18 cellular contexts compared by ENCODE assay signal in genomic region chr20:62401331-62401779, GRCh38. TPM values are rescaled to one million over a fixed set of nuclear protein-coding genes. Genes with fewer than 3 reads are reported as not detected.
DNase-seq lines count a peak whose midpoint lies in the region; ATAC-seq, FAIRE-seq and TF ChIP-seq lines count a peak whose summit lies in the region.
"Had no signal": no experiment of that assay in that cellular context is flagged by ENCODE, and none has a peak within 500 bp of the region (broad histone marks: within the 10 kb centered on the region; RNA-seq: fewer than 3 reads in every experiment).

No MANE protein-coding gene starts in this region.

- H3K9me2 ChIP-seq in OCI-LY7 (ENCODE audit: insufficient read depth, low read length): no peaks in the 10 kb centered on the region

- H3K27ac ChIP-seq in HepG2 (ENCODE audit: extremely low read length, insufficient read depth, low read length) (no peak overlapping the region), right lobe of liver (no peak overlapping the region), brain microvascular endothelial cell (no peak overlapping the region), OCI-LY7 (ENCODE audit: low read depth, low read length, poor library complexity, severe bottlenecking) (no peak overlapping the region)
- H3K27ac ChIP-seq: SJSA1, tibial nerve had no signal

- H3K36me3 ChIP-seq in HepG2 (replicated peaks in 1 of 2; ENCODE audit: control insufficient read depth in 1 of 2, insufficient read depth in 2 of 2, low read length in 2 of 2) (peaks cover 2 to 19% of the 10 kb centered on the region in 2 experiments; a peak in 3 of 5 replicates), right lobe of liver (no peaks in the 10 kb centered on the region), brain microvascular endothelial cell (replicated peaks) (no peaks in the 10 kb centered on the region), OCI-LY7 (ENCODE audit: insufficient read depth, low read length) (peaks cover 19% of the 10 kb centered on the region)

- TF ChIP-seq RAD21 in HepG2 (CRISPR knock-in tag; IDR thresholded peaks at IDR 0.05): no peak

- H4K20me1 ChIP-seq in HepG2 (ENCODE audit: insufficient read depth, low read length): peaks cover 3% of the 10 kb centered on the region; the same call in 1 of the 2 replicates
- no peaks in the 10 kb centered on the region for H4K20me1 ChIP-seq in OCI-LY7 (ENCODE audit: insufficient read depth, low read length)

- no peaks in the 10 kb centered on the region for H3K27me3 ChIP-seq in HepG2 (ENCODE audit: control insufficient read depth in 1 of 2, insufficient read depth in 2 of 2, low read length in 2 of 2)
- no peaks in the 10 kb centered on the region for H3K27me3 ChIP-seq in right lobe of liver
- H3K27me3 ChIP-seq in brain microvascular endothelial cell (replicated peaks): no peaks in the 10 kb centered on the region
- H3K27me3 ChIP-seq: SJSA1, tibial nerve had no signal

- POLR2A ChIA-PET in HepG2 (lab: Yijun Ruan, JAX) (interaction anchor here (1.6 to 2.6 kb wide), 2 partner anchors 15 to 31 kb away, joined by 4 to 9 read pairs; partner anchors contain the start of gene RPS21), OCI-LY7 (lab: Charles Lee) (no interaction called here)

- H2AFZ ChIP-seq in HepG2 (ENCODE audit: low read length) (no peak overlapping the region), OCI-LY7 (ENCODE audit: low read length) (no peak overlapping the region)

- H3K4me1 ChIP-seq in HepG2 (ENCODE audit: insufficient read depth, low read length) (peaks cover 26% of the 10 kb centered on the region), right lobe of liver (peaks cover 0 to 11% (median 4%) of the 10 kb centered on the region in 4 donors), OCI-LY7 (ENCODE audit: insufficient read depth, low read length, poor library complexity, severe bottlenecking) (peaks cover 9% of the 10 kb centered on the region)

- BruUV-seq in HepG2 (replicated peaks; lab: Mats Ljungman, UMichigan): no TSS peak
- BruUV-seq in OCI-LY7 (replicated peaks; lab: Mats Ljungman, UMichigan): no TSS peak

- no peak for ATAC-seq in HepG2
- ATAC-seq in right lobe of liver: no peak
- no peak for ATAC-seq in HG02981 (IDR thresholded peaks at IDR 0.05; ENCODE audit: unreplicated experiment)
- no peak for ATAC-seq in HG03196 (IDR thresholded peaks at IDR 0.05; ENCODE audit: unreplicated experiment)
- ATAC-seq: activated naive CD4-positive, alpha-beta T cell treated with anti-CD3 and anti-CD28 coated beads, Interleukin-2, amount 50 U/mL, for 72 hours; activated T-cell treated with anti-CD3 and anti-CD28 coated beads, Interleukin-2, amount 50 U/mL, for 4 hours had no signal

- FAIRE-seq in HepG2 (lab: Jason Lieb, UNC): no peak
- FAIRE-seq: frontal cortex had no signal

- H3K79me2 ChIP-seq in HepG2 (ENCODE audit: insufficient read depth, low read length) (peaks cover 5% of the 10 kb centered on the region), OCI-LY7 (ENCODE audit: insufficient read depth, low read depth, low read length) (peaks cover 3% of the 10 kb centered on the region; the same call in 1 of the 2 replicates)

- in situ Hi-C loops in HepG2 (cut with HindIII; ENCODE audit: extremely low pct_ligation_motif_present, low pct_unique_long_range_greater_than_20kb): no loop called here
- in situ Hi-C loops in brain microvascular endothelial cell (cut with HindIII; ENCODE audit: low pct_ligation_motif_present, low sequenced_read_pairs): no loop called here

- no peak overlapping the region for H3K4me3 ChIP-seq in HepG2 (replicated peaks in 1 of 3; ENCODE audit: insufficient read depth in 1 of 3, low read depth in 2 of 3, low read length in 3 of 3)
- H3K4me3 ChIP-seq in right lobe of liver: no peak overlapping the region
- H3K4me3 ChIP-seq in brain microvascular endothelial cell (ENCODE audit: low read depth, low read length): no peak overlapping the region
- H3K4me3 ChIP-seq in OCI-LY7 (ENCODE audit: low read depth, low read length, poor library complexity, severe bottlenecking): no peak overlapping the region
- H3K4me3 ChIP-seq: SJSA1, tibial nerve had no signal

- H3K9ac ChIP-seq in HepG2 (ENCODE audit: insufficient read depth, low read depth, low read length): no peak overlapping the region

- WGBS in HepG2 (ENCODE audit: low lambda C conversion rate): 91% methylated on average over 21 of the region's 21 CpGs
- WGBS in right lobe of liver (ENCODE audit: insufficient coverage, low coverage, low lambda C conversion rate, missing lambda C conversion rate): 84% methylated on average over 5 of the region's 21 CpGs

- TF ChIP-seq EP300 in HepG2 (IDR thresholded peaks at IDR 0.05; ENCODE audit: low read depth in 2 of 2, low read length in 2 of 2) (no peak), HepG2 (CRISPR knock-in tag; IDR thresholded peaks at IDR 0.05; ENCODE audit: borderline replicate concordance) (no peak)

- H3K9me3 ChIP-seq in HepG2 (ENCODE audit: low read length) (no peaks in the 10 kb centered on the region), right lobe of liver (no peaks in the 10 kb centered on the region), OCI-LY7 (ENCODE audit: low read length) (no peaks in the 10 kb centered on the region)
- H3K9me3 ChIP-seq: SJSA1, tibial nerve had no signal

- CTCF ChIA-PET in HepG2 (lab: Yijun Ruan, JAX; ENCODE audit: low intra/inter-chr PET ratio, low total read pairs): no interaction called here
- CTCF ChIA-PET in OCI-LY7 (lab: Charles Lee; ENCODE audit: unreplicated experiment): interaction anchor here (0.6 kb wide), 1 partner anchor 98 kb away, joined by 14 read pairs; no protein-coding TSS in a partner anchor

- no peak for TF ChIP-seq CTCF in HepG2 (CRISPR knock-in tag; IDR thresholded peaks at IDR 0.05)
- no peak for TF ChIP-seq CTCF in right lobe of liver (IDR thresholded peaks at IDR 0.05)
- TF ChIP-seq CTCF in brain microvascular endothelial cell (IDR thresholded peaks at IDR 0.05; ENCODE audit: low read depth, low read length, missing control alignments): peak; percentile 40
- TF ChIP-seq CTCF in OCI-LY7 (conservative IDR thresholded peaks at IDR 0.05; ENCODE audit: low read length): no peak

- DNase-seq in HepG2 (ENCODE audit: low spot score): no peak
- DNase-seq in right lobe of liver: no peak
- no peak for DNase-seq in brain microvascular endothelial cell
- DNase-seq in iPS-NIHi7 (ENCODE audit: extremely low spot score): peak; percentile 90
- DNase-seq in OCI-LY7 (ENCODE audit: low spot score): no peak
- no peak for DNase-seq in SW 1271 (lab: John Stamatoyannopoulos, UW)
- DNase-seq: ACHN; activated T-cell treated with anti-CD3 and anti-CD28 coated beads, Interleukin-2, amount 50 U/mL, for 4 hours; effector CD4-positive, alpha-beta T cell; GDM1; KG1; NCI-H1105 had no signal

- intact Hi-C loops in HepG2 (cut with micrococcal nuclease; ENCODE audit: unreplicated experiment): no loop called here
- intact Hi-C loops in right lobe of liver (cut with DNase I): no loop called here
- intact Hi-C loops in OCI-LY7 (cut with micrococcal nuclease; ENCODE audit: unreplicated experiment): loop anchor here (10.0 kb wide), 1 partner anchor 337 kb away; the partner anchor contains the start of gene TAF4

- no peak overlapping the region for H3K4me2 ChIP-seq in HepG2 (ENCODE audit: low read depth, low read length)
- no peak overlapping the region; the same call in 1 of the 2 replicates for H3K4me2 ChIP-seq in OCI-LY7 (ENCODE audit: low read length)

- TF ChIP-seq POLR2A in HepG2 (IDR thresholded peaks at IDR 0.05; ENCODE audit: insufficient read depth in 1 of 2, low read depth in 2 of 2, low read length in 2 of 2) (0 out of 4 replicates have a peak, but pooled peaks of 1 of the 2 experiments have one; percentile 29), right lobe of liver (IDR thresholded peaks at IDR 0.05) (no peak)

RNA-seq across cellular contexts. Expression of gene CABLES2, which starts 5.7 kb away (rescaled TPM):
- 9.7 and 10.2 TPM in 2 replicates for total RNA-seq in HepG2 (2016; rRNA removed; fragmentation: Illumina TruSeq; extraction: Trizol)
- total RNA-seq in HepG2 (2016; cell fraction: cytosol; rRNA removed; fragmentation: Illumina TruSeq; extraction: Trizol; ENCODE audit: low read depth): 3.4 and 4.0 TPM in 2 replicates
- 9.2 and 9.3 TPM in 2 replicates for total RNA-seq in HepG2 (2016; cell fraction: insoluble cytoplasmic fraction; rRNA removed; fragmentation: Illumina TruSeq; extraction: Trizol)
- 13.2 and 14.3 TPM in 2 replicates for total RNA-seq in HepG2 (2016; cell fraction: membrane; rRNA removed; fragmentation: Illumina TruSeq; extraction: Trizol)
- 5.6 and 7.3 TPM in 2 replicates for total RNA-seq in HepG2 (2016; cell fraction: nucleus; rRNA removed; fragmentation: Illumina TruSeq; extraction: Trizol)
- 5.2 and 5.9 TPM in 2 replicates for polyA plus RNA-seq in HepG2 (2011; rRNA removed)
- polyA plus RNA-seq in HepG2 (2011; cell fraction: cytosol; rRNA removed): 4.8 and 5.4 TPM in 2 replicates
- polyA plus RNA-seq in HepG2 (2011; cell fraction: nucleus; rRNA removed): 6.8 and 7.6 TPM in 2 replicates
- 4.7 and 5.4 TPM in 2 replicates for polyA plus RNA-seq in HepG2 (2012)
- 7.5 and 8.3 TPM in 2 replicates for polyA plus RNA-seq in HepG2 (2016; cell fraction: cytosol; fragmentation: Illumina TruSeq; extraction: Trizol; ENCODE audit: low read depth)
- 20.6 and 26.7 TPM in 2 replicates for polyA plus RNA-seq in HepG2 (2016; cell fraction: insoluble cytoplasmic fraction; fragmentation: Illumina TruSeq; extraction: Trizol; ENCODE audit: low read depth)
- 20.0 and 22.1 TPM in 2 replicates for polyA plus RNA-seq in HepG2 (2016; cell fraction: membrane; fragmentation: Illumina TruSeq; extraction: Trizol; ENCODE audit: low read depth)
- polyA plus RNA-seq in HepG2 (2016; cell fraction: nucleus; fragmentation: Illumina TruSeq; extraction: Trizol; ENCODE audit: insufficient read depth, low read depth): 18.8 and 19.3 TPM in 2 replicates
- polyA minus RNA-seq in HepG2 (2011; rRNA and poly(A)+ RNA removed; ENCODE audit: low replicate concordance): 5.3 and 6.3 TPM in 2 replicates
- polyA minus RNA-seq in HepG2 (2011; cell fraction: cytosol; rRNA and poly(A)+ RNA removed): 4.9 and 6.3 TPM in 2 replicates
- 4.8 and 5.2 TPM in 2 replicates for polyA minus RNA-seq in HepG2 (2011; cell fraction: nucleus; rRNA and poly(A)+ RNA removed)
- total RNA-seq in right lobe of liver: 1 to 10 TPM; 1.4 to 2.9 (median 2.5) TPM
- 11.1 and 14.8 TPM in 2 replicates for total RNA-seq in OCI-LY7 (2014; rRNA removed; shearing (Covaris generic))
- total RNA-seq in OCI-LY7 (2022): 22.5 and 23.3 TPM in 2 replicates

RNA-seq across cellular contexts. Expression of gene RPS21, which starts 14.5 kb away (rescaled TPM):
- total RNA-seq in HepG2 (2016; rRNA removed; fragmentation: Illumina TruSeq; extraction: Trizol) (2,584 and 2,647 TPM in 2 replicates), right lobe of liver (100 to 1,000 TPM; 339 to 696 (median 413) TPM), OCI-LY7 (2022) (2,373 and 2,571 TPM in 2 replicates)
- total RNA-seq in HepG2 (2016; cell fraction: cytosol; rRNA removed; fragmentation: Illumina TruSeq; extraction: Trizol; ENCODE audit: low read depth): 3,497 and 3,511 TPM in 2 replicates
- total RNA-seq in HepG2 (2016; cell fraction: insoluble cytoplasmic fraction; rRNA removed; fragmentation: Illumina TruSeq; extraction: Trizol): 2,606 and 2,768 TPM in 2 replicates
- 4,939 and 5,761 TPM in 2 replicates for total RNA-seq in HepG2 (2016; cell fraction: membrane; rRNA removed; fragmentation: Illumina TruSeq; extraction: Trizol)
- total RNA-seq in HepG2 (2016; cell fraction: nucleus; rRNA removed; fragmentation: Illumina TruSeq; extraction: Trizol): 1,156 and 1,166 TPM in 2 replicates
- polyA plus RNA-seq in HepG2 (2011; rRNA removed): 9,925 and 11,063 TPM in 2 replicates
- 11,031 and 15,081 TPM in 2 replicates for polyA plus RNA-seq in HepG2 (2011; cell fraction: cytosol; rRNA removed)
- 5,156 and 5,267 TPM in 2 replicates for polyA plus RNA-seq in HepG2 (2011; cell fraction: nucleus; rRNA removed)
- 6,658 and 8,852 TPM in 2 replicates for polyA plus RNA-seq in HepG2 (2012)
- polyA plus RNA-seq in HepG2 (2016; cell fraction: cytosol; fragmentation: Illumina TruSeq; extraction: Trizol; ENCODE audit: low read depth): 5,362 and 5,590 TPM in 2 replicates
- polyA plus RNA-seq in HepG2 (2016; cell fraction: insoluble cytoplasmic fraction; fragmentation: Illumina TruSeq; extraction: Trizol; ENCODE audit: low read depth): 3,197 and 3,428 TPM in 2 replicates
- 5,998 and 6,820 TPM in 2 replicates for polyA plus RNA-seq in HepG2 (2016; cell fraction: membrane; fragmentation: Illumina TruSeq; extraction: Trizol; ENCODE audit: low read depth)
- 2,753 and 2,989 TPM in 2 replicates for polyA plus RNA-seq in HepG2 (2016; cell fraction: nucleus; fragmentation: Illumina TruSeq; extraction: Trizol; ENCODE audit: insufficient read depth, low read depth)
- polyA minus RNA-seq in HepG2 (2011; rRNA and poly(A)+ RNA removed; ENCODE audit: low replicate concordance): 2,340 and 3,999 TPM in 2 replicates
- 1,154 and 1,167 TPM in 2 replicates for polyA minus RNA-seq in HepG2 (2011; cell fraction: cytosol; rRNA and poly(A)+ RNA removed)
- 809 and 896 TPM in 2 replicates for polyA minus RNA-seq in HepG2 (2011; cell fraction: nucleus; rRNA and poly(A)+ RNA removed)
- total RNA-seq in OCI-LY7 (2014; rRNA removed; shearing (Covaris generic)): 2,092 and 3,376 TPM in 2 replicates

RNA-seq across cellular contexts. Expression of gene RBBP8NL, which starts 26.0 kb away (rescaled TPM):
- total RNA-seq in HepG2 (2016; rRNA removed; fragmentation: Illumina TruSeq; extraction: Trizol) (0.46 and 0.86 TPM in 2 replicates), right lobe of liver (not detected), OCI-LY7 (2022) (not detected in 2 replicates)
- 0.30 and 0.62 TPM in 2 replicates for total RNA-seq in HepG2 (2016; cell fraction: cytosol; rRNA removed; fragmentation: Illumina TruSeq; extraction: Trizol; ENCODE audit: low read depth)
- total RNA-seq in HepG2 (2016; cell fraction: insoluble cytoplasmic fraction; rRNA removed; fragmentation: Illumina TruSeq; extraction: Trizol): 0.65 and 0.76 TPM in 2 replicates
- total RNA-seq in HepG2 (2016; cell fraction: membrane; rRNA removed; fragmentation: Illumina TruSeq; extraction: Trizol): 0.52 and 0.65 TPM in 2 replicates
- 0.78 and 0.81 TPM in 2 replicates for total RNA-seq in HepG2 (2016; cell fraction: nucleus; rRNA removed; fragmentation: Illumina TruSeq; extraction: Trizol)
- polyA plus RNA-seq in HepG2 (2011; rRNA removed): 0.69 and 0.82 TPM in 2 replicates
- 0.46 and 0.94 TPM in 2 replicates for polyA plus RNA-seq in HepG2 (2011; cell fraction: cytosol; rRNA removed)
- polyA plus RNA-seq in HepG2 (2011; cell fraction: nucleus; rRNA removed): 1.1 and 1.2 TPM in 2 replicates
- polyA plus RNA-seq in HepG2 (2012): 0.24 and 0.42 TPM in 2 replicates
- polyA plus RNA-seq in HepG2 (2016; cell fraction: cytosol; fragmentation: Illumina TruSeq; extraction: Trizol; ENCODE audit: low read depth): 0.52 and 0.54 TPM in 2 replicates
- polyA plus RNA-seq in HepG2 (2016; cell fraction: insoluble cytoplasmic fraction; fragmentation: Illumina TruSeq; extraction: Trizol; ENCODE audit: low read depth): 0.67 and 0.91 TPM in 2 replicates
- polyA plus RNA-seq in HepG2 (2016; cell fraction: membrane; fragmentation: Illumina TruSeq; extraction: Trizol; ENCODE audit: low read depth): 0.51 and 0.60 TPM in 2 replicates
- 0.97 and 1.1 TPM in 2 replicates for polyA plus RNA-seq in HepG2 (2016; cell fraction: nucleus; fragmentation: Illumina TruSeq; extraction: Trizol; ENCODE audit: insufficient read depth, low read depth)
- 0.40 TPM in 1 of 2 replicates, not detected in the other for polyA minus RNA-seq in HepG2 (2011; rRNA and poly(A)+ RNA removed; ENCODE audit: low replicate concordance)
- polyA minus RNA-seq in HepG2 (2011; cell fraction: cytosol; rRNA and poly(A)+ RNA removed): 0.40 TPM in 1 of 2 replicates, not detected in the other
- 0.26 and 0.75 TPM in 2 replicates for polyA minus RNA-seq in HepG2 (2011; cell fraction: nucleus; rRNA and poly(A)+ RNA removed)
- not detected in 2 replicates for total RNA-seq in OCI-LY7 (2014; rRNA removed; shearing (Covaris generic))
- total RNA-seq: activated naive CD4-positive, alpha-beta T cell treated with anti-CD3 and anti-CD28 coated beads, Interleukin-2, amount 50 U/mL, for 72 hours; activated T-cell treated with anti-CD3 and anti-CD28 coated beads, Interleukin-2, amount 50 U/mL, for 4 hours; frontal cortex; SJSA1; tibial nerve had no signal

RNA-seq across cellular contexts. Expression of gene LAMA5, which starts 34.2 kb away (rescaled TPM):
- 28.5 and 44.7 TPM in 2 replicates for total RNA-seq in HepG2 (2016; rRNA removed; fragmentation: Illumina TruSeq; extraction: Trizol)
- total RNA-seq in HepG2 (2016; cell fraction: cytosol; rRNA removed; fragmentation: Illumina TruSeq; extraction: Trizol; ENCODE audit: low read depth): 32.2 and 40.1 TPM in 2 replicates
- 24.0 and 53.5 TPM in 2 replicates for total RNA-seq in HepG2 (2016; cell fraction: insoluble cytoplasmic fraction; rRNA removed; fragmentation: Illumina TruSeq; extraction: Trizol)
- 23.5 and 24.2 TPM in 2 replicates for total RNA-seq in HepG2 (2016; cell fraction: membrane; rRNA removed; fragmentation: Illumina TruSeq; extraction: Trizol)
- total RNA-seq in HepG2 (2016; cell fraction: nucleus; rRNA removed; fragmentation: Illumina TruSeq; extraction: Trizol): 108 and 131 TPM in 2 replicates
- polyA plus RNA-seq in HepG2 (2011; rRNA removed): 21.0 and 22.7 TPM in 2 replicates
- polyA plus RNA-seq in HepG2 (2011; cell fraction: cytosol; rRNA removed): 9.5 and 17.6 TPM in 2 replicates
- 504 and 754 TPM in 2 replicates for polyA plus RNA-seq in HepG2 (2011; cell fraction: nucleus; rRNA removed)
- 96.2 and 135 TPM in 2 replicates for polyA plus RNA-seq in HepG2 (2012)
- polyA plus RNA-seq in HepG2 (2016; cell fraction: cytosol; fragmentation: Illumina TruSeq; extraction: Trizol; ENCODE audit: low read depth): 12.5 and 12.7 TPM in 2 replicates
- 34.3 and 49.3 TPM in 2 replicates for polyA plus RNA-seq in HepG2 (2016; cell fraction: insoluble cytoplasmic fraction; fragmentation: Illumina TruSeq; extraction: Trizol; ENCODE audit: low read depth)
- 14.2 and 17.2 TPM in 2 replicates for polyA plus RNA-seq in HepG2 (2016; cell fraction: membrane; fragmentation: Illumina TruSeq; extraction: Trizol; ENCODE audit: low read depth)
- 598 and 620 TPM in 2 replicates for polyA plus RNA-seq in HepG2 (2016; cell fraction: nucleus; fragmentation: Illumina TruSeq; extraction: Trizol; ENCODE audit: insufficient read depth, low read depth)
- polyA minus RNA-seq in HepG2 (2011; rRNA and poly(A)+ RNA removed; ENCODE audit: low replicate concordance): 26.2 and 35.7 TPM in 2 replicates
- 23.2 and 27.1 TPM in 2 replicates for polyA minus RNA-seq in HepG2 (2011; cell fraction: cytosol; rRNA and poly(A)+ RNA removed)
- 70.0 and 71.2 TPM in 2 replicates for polyA minus RNA-seq in HepG2 (2011; cell fraction: nucleus; rRNA and poly(A)+ RNA removed)
- 10 to 100 TPM; 30.3 to 80.8 (median 47.1) TPM for total RNA-seq in right lobe of liver
- 53.3 and 59.3 TPM in 2 replicates for total RNA-seq in OCI-LY7 (2014; rRNA removed; shearing (Covaris generic))
- 144 and 162 TPM in 2 replicates for total RNA-seq in OCI-LY7 (2022)
